8 cellular contexts compared by ENCODE assay signal in genomic region chr22:46735747-46736608, GRCh38.
DNase-seq lines count a peak whose midpoint lies in the region; ATAC-seq lines count a peak whose summit lies in the region.

No MANE protein-coding gene starts in this region.

- no peaks in the 10 kb centered on the region for H3K9me3 Mint-ChIP-seq in activated naive CD8-positive, alpha-beta T cell (ENCODE audit: low read depth)
- H3K9me3 Mint-ChIP-seq in stimulated activated naive CD8-positive, alpha-beta T cell treated with anti-CD3 and anti-CD28 coated beads, Interleukin-15, amount 100 ng/mL, for 72 hours, result no peaks in the 10 kb centered on the region

- DNase-seq in DMS53 (lab: John Stamatoyannopoulos, UW) (peak; percentile 44), DMS53 treated with DMSO at 0.1 percent for 48 hours (lab: John Stamatoyannopoulos, UW; ENCODE audit: unreplicated experiment) (no peak), islet precursor cell (peak; percentile 85), dedifferentiated amniotic fluid mesenchymal stem cell (ENCODE audit: extremely low spot score) (no peak), midbrain (lab: John Stamatoyannopoulos, UW) (no peak)
- no peak for DNase-seq in stimulated activated naive CD8-positive, alpha-beta T cell treated with anti-CD3 and anti-CD28 coated beads, Interleukin-15, amount 100 ng/mL, for 72 hours

- H3K4me1 Mint-ChIP-seq in activated naive CD8-positive, alpha-beta T cell (ENCODE audit: low read depth), result peaks cover 46% of the 10 kb centered on the region
- peaks cover 79% of the 10 kb centered on the region for H3K4me1 Mint-ChIP-seq in stimulated activated naive CD8-positive, alpha-beta T cell treated with anti-CD3 and anti-CD28 coated beads, Interleukin-15, amount 100 ng/mL, for 72 hours

- H3K27me3 Mint-ChIP-seq in activated naive CD8-positive, alpha-beta T cell, result no peaks in the 10 kb centered on the region
- H3K27me3 Mint-ChIP-seq in stimulated activated naive CD8-positive, alpha-beta T cell treated with anti-CD3 and anti-CD28 coated beads, Interleukin-15, amount 100 ng/mL, for 72 hours, result no peaks in the 10 kb centered on the region

- H3K27ac Mint-ChIP-seq in activated naive CD8-positive, alpha-beta T cell, result peak overlapping the region; percentile 99
- peak overlapping the region; percentile 62 to 74 for H3K27ac Mint-ChIP-seq in stimulated activated naive CD8-positive, alpha-beta T cell treated with anti-CD3 and anti-CD28 coated beads, Interleukin-15, amount 100 ng/mL, for 72 hours

- H3K4me3 Mint-ChIP-seq in activated naive CD8-positive, alpha-beta T cell, result peak overlapping the region; percentile 99
- H3K4me3 Mint-ChIP-seq in stimulated activated naive CD8-positive, alpha-beta T cell treated with anti-CD3 and anti-CD28 coated beads, Interleukin-15, amount 100 ng/mL, for 72 hours, result peak overlapping the region; percentile 99 to 100

- no peaks in the 10 kb centered on the region for H3K36me3 Mint-ChIP-seq in activated naive CD8-positive, alpha-beta T cell

- no peak for ATAC-seq in stimulated activated naive CD8-positive, alpha-beta T cell treated with anti-CD3 and anti-CD28 coated beads, Interleukin-15, amount 100 ng/mL, for 72 hours
- ATAC-seq in GM21360 (IDR thresholded peaks at IDR 0.05; ENCODE audit: unreplicated experiment), result no peak

Comparison
In these comparisons a context has a peak if more than half of its experiments do, and no peak if none do; other contexts are left out.
1. DNase-seq: peak in DMS53 (single experiment) and islet precursor cell (single experiment); none in DMS53 treated with DMSO at 0.1 percent for 48 hours (single experiment), stimulated activated naive CD8-positive, alpha-beta T cell treated with anti-CD3 and anti-CD28 coated beads, Interleukin-15, amount 100 ng/mL, for 72 hours (0 of 2), dedifferentiated amniotic fluid mesenchymal stem cell (single experiment) and midbrain (single experiment).